In genomic region chr10:29426420-29426819, GRCh38 we compare ENCODE assay signal across 20 cellular contexts.
"Had no signal": no experiment of that assay in that cellular context is flagged by ENCODE, and none has a peak within 500 bp of the region (broad histone marks: within the 10 kb centered on the region; RNA-seq: fewer than 3 reads in every experiment).

No MANE protein-coding gene starts in this region.

- H3K4me3 Mint-ChIP-seq: naive thymus-derived CD4-positive, alpha-beta T cell; nephron progenitor cell; type B pancreatic cell had no signal

- H3K27ac ChIP-seq: dorsolateral prefrontal cortex, heart left ventricle, neutrophil, thyroid gland had no signal

- H3K4me1 Mint-ChIP-seq: nephron progenitor cell had no signal

- ATAC-seq: heart left ventricle; naive thymus-derived CD4-positive, alpha-beta T cell; right cardiac atrium had no signal

- H3K4me3 ChIP-seq: dorsolateral prefrontal cortex, heart left ventricle, smooth muscle cell, thyroid gland had no signal

- DNase-seq: cortex of kidney; dorsolateral prefrontal cortex; effector CD8-positive, alpha-beta T cell; foreskin melanocyte; heart left ventricle; hippocampal formation; kidney glomerular epithelial cell; mesendoderm; naive thymus-derived CD4-positive, alpha-beta T cell; nephron progenitor cell; posterior cingulate gyrus; right cardiac atrium; stimulated activated CD4-positive, alpha-beta T cell treated with anti-CD3 and anti-CD28 coated beads, Interleukin-2, amount 100 ng/mL, for 48 hours; stimulated activated naive CD4-positive, alpha-beta T cell treated with Interleukin-2 at 50 U/mL for 16 hours; thyroid gland had no signal

- FAIRE-seq: islet of Langerhans, urothelium cell line had no signal

- H3K4me2 ChIP-seq: smooth muscle cell had no signal

- H3K4me1 ChIP-seq: thyroid gland had no signal

- H3K36me3 Mint-ChIP-seq: type B pancreatic cell had no signal

- H3K9me3 ChIP-seq: heart left ventricle, neutrophil, thyroid gland had no signal

- H3K27me3 ChIP-seq: dorsolateral prefrontal cortex, heart left ventricle, neutrophil, thyroid gland had no signal

- H3K9me3 Mint-ChIP-seq: type B pancreatic cell had no signal

- H3K27me3 Mint-ChIP-seq: naive thymus-derived CD4-positive, alpha-beta T cell; type B pancreatic cell had no signal

- H3K27ac Mint-ChIP-seq: nephron progenitor cell, type B pancreatic cell had no signal
